ENCODE assay signal across 8 cellular contexts in genomic region chr9:33264473-33265177, GRCh38. TPM values are rescaled to one million over a fixed set of nuclear protein-coding genes. Genes with fewer than 3 reads are reported as not detected.
DNase-seq lines count a peak whose midpoint lies in the region; ATAC-seq and TF ChIP-seq lines count a peak whose summit lies in the region.

BAG1 (minus strand) TSS chr9:33264708.
CHMP5 (plus strand) TSS chr9:33265049; CDS start chr9:33265079, 30 bp downstream.

- no peaks in the 10 kb centered on the region for H4K20me1 ChIP-seq in SU-DHL-6 (ENCODE audit: low read depth, low read length)

- peak within 1 kb of the TSS; percentile 81 for H2AFZ ChIP-seq in SU-DHL-6 (ENCODE audit: low read depth, low read length, severe bottlenecking)

- H3K9me3 Mint-ChIP-seq in activated naive CD8-positive, alpha-beta T cell treated with anti-CD3 and anti-CD28 coated beads, Interleukin-2, amount 10 ng/mL, durations not matched to agents 7 days and 5 days: no peaks in the 10 kb centered on the region
- no peaks in the 10 kb centered on the region for H3K9me3 Mint-ChIP-seq in osteocyte (ENCODE audit: unreplicated experiment)

- peak within 1 kb of the TSS; percentile 91 for H3K9ac ChIP-seq in SU-DHL-6 (ENCODE audit: low read length)

- H3K36me3 Mint-ChIP-seq in activated naive CD8-positive, alpha-beta T cell treated with anti-CD3 and anti-CD28 coated beads, Interleukin-2, amount 10 ng/mL, durations not matched to agents 7 days and 5 days: peaks cover 38% of the 10 kb centered on the region
- peaks cover 35% of the 10 kb centered on the region for H3K36me3 Mint-ChIP-seq in osteocyte (ENCODE audit: unreplicated experiment)

- no peaks in the 10 kb centered on the region for H3K9me2 ChIP-seq in SU-DHL-6 (replicated peaks; ENCODE audit: insufficient read depth, low read length)

- H3K27ac ChIP-seq in SU-DHL-6 (ENCODE audit: low read depth, low read length) (peak within 1 kb of the TSS; percentile 56), thymus (ENCODE audit: low read depth) (peak within 1 kb of the TSS; percentile 86)

- H3K4me3 ChIP-seq in GM12865 (ENCODE audit: low read depth, low read length): peak within 1 kb of the TSS; percentile 93
- H3K4me3 ChIP-seq in SU-DHL-6 (ENCODE audit: insufficient read depth, low read length, poor library complexity, severe bottlenecking): peak within 1 kb of the TSS; percentile 80
- peak within 1 kb of the TSS; percentile 95 for H3K4me3 ChIP-seq in thymus (ENCODE audit: low read length)

- H3K4me3 Mint-ChIP-seq in activated naive CD8-positive, alpha-beta T cell treated with anti-CD3 and anti-CD28 coated beads, Interleukin-2, amount 10 ng/mL, durations not matched to agents 7 days and 5 days: peak within 1 kb of the TSS; percentile 98
- H3K4me3 Mint-ChIP-seq in osteocyte (ENCODE audit: unreplicated experiment): peak within 1 kb of the TSS; percentile 85

- DNase-seq in GM12865 (ENCODE audit: low read depth) (peak; percentile 99), NCI-H128 (lab: John Stamatoyannopoulos, UW; ENCODE audit: unreplicated experiment) (peak; percentile 97), head of caudate nucleus (peak; percentile 96 to 100 (median 100)), osteocyte (ENCODE audit: extremely low spot score, unreplicated experiment) (peak; percentile 100)
- peak; percentile 99 for DNase-seq in activated naive CD8-positive, alpha-beta T cell treated with anti-CD3 and anti-CD28 coated beads, Interleukin-2, amount 10 ng/mL, durations not matched to agents 7 days and 5 days

- POLR2A ChIA-PET in activated naive CD8-positive, alpha-beta T cell treated with anti-CD3 and anti-CD28 coated beads, Interleukin-2, amount 10 ng/mL, durations not matched to agents 7 days and 5 days (lab: Charles Lee): interaction anchor here (0.5 to 5.9 kb wide), 16 partner anchors 9 to 240 kb away, joined by 3 to 36 read pairs (median 5); partner anchors contain the start of genes B4GALT1, DNAJA1, NFX1 and NOL6

- H3K4me1 ChIP-seq in thymus (ENCODE audit: control insufficient read depth, insufficient read depth, low read length): peaks cover 7% of the 10 kb centered on the region

- WGBS in thymus: under 1% methylated on average over 67 of the region's 67 CpGs

- peaks cover 11% of the 10 kb centered on the region; the same call in 1 of the 2 replicates for H3F3A ChIP-seq in SU-DHL-6 (ENCODE audit: insufficient read depth)

- ATAC-seq in HG02678 (IDR thresholded peaks at IDR 0.05; ENCODE audit: unreplicated experiment): peak; percentile 86
- ATAC-seq in activated naive CD8-positive, alpha-beta T cell treated with anti-CD3 and anti-CD28 coated beads, Interleukin-2, amount 10 ng/mL, durations not matched to agents 7 days and 5 days (ENCODE audit: low read depth): peak; percentile 85

- H3K79me2 ChIP-seq in SU-DHL-6 (ENCODE audit: insufficient read depth, low read length): peaks cover 29% of the 10 kb centered on the region

- H3K27ac Mint-ChIP-seq in activated naive CD8-positive, alpha-beta T cell treated with anti-CD3 and anti-CD28 coated beads, Interleukin-2, amount 10 ng/mL, durations not matched to agents 7 days and 5 days: peak within 1 kb of the TSS; percentile 97
- peak within 1 kb of the TSS; percentile 90 for H3K27ac Mint-ChIP-seq in osteocyte (ENCODE audit: unreplicated experiment)

- H3K9me3 ChIP-seq in SU-DHL-6 (ENCODE audit: insufficient read depth, low read length): no peaks in the 10 kb centered on the region
- H3K9me3 ChIP-seq in thymus (ENCODE audit: control insufficient read depth): no peaks in the 10 kb centered on the region

- H3K27me3 ChIP-seq in SU-DHL-6 (ENCODE audit: low read length) (no peaks in the 10 kb centered on the region), thymus (ENCODE audit: control insufficient read depth, insufficient read depth) (no peaks in the 10 kb centered on the region)

- no peak for TF ChIP-seq CTCF in GM12865 (IDR thresholded peaks at IDR 0.05; ENCODE audit: insufficient read depth, low read depth, low read length, missing control alignments)
- TF ChIP-seq CTCF in SU-DHL-6 (IDR thresholded peaks at IDR 0.05; ENCODE audit: insufficient read depth, low read length, poor library complexity, severe bottlenecking): no peak
- peak; percentile 52 for TF ChIP-seq CTCF in osteocyte (IDR thresholded peaks at IDR 0.05)

- H3K36me3 ChIP-seq in SU-DHL-6 (ENCODE audit: low read length) (peaks cover 23% of the 10 kb centered on the region), thymus (ENCODE audit: control insufficient read depth, insufficient read depth) (peaks cover 20% of the 10 kb centered on the region)

- peaks cover 40% of the 10 kb centered on the region for H3K4me1 Mint-ChIP-seq in activated naive CD8-positive, alpha-beta T cell treated with anti-CD3 and anti-CD28 coated beads, Interleukin-2, amount 10 ng/mL, durations not matched to agents 7 days and 5 days
- peaks cover 26% of the 10 kb centered on the region for H3K4me1 Mint-ChIP-seq in osteocyte (ENCODE audit: unreplicated experiment)

- peak within 1 kb of the TSS; percentile 69 for H3K4me2 ChIP-seq in SU-DHL-6 (ENCODE audit: low read depth, low read length, poor library complexity, severe bottlenecking)

- intact Hi-C loops in head of caudate nucleus (cut with DNase I): loop anchor here (2.0 kb wide), 1 partner anchor 26 kb away; the partner anchor contains the start of gene NFX1

- H3K27me3 Mint-ChIP-seq in activated naive CD8-positive, alpha-beta T cell treated with anti-CD3 and anti-CD28 coated beads, Interleukin-2, amount 10 ng/mL, durations not matched to agents 7 days and 5 days: no peaks in the 10 kb centered on the region
- no peaks in the 10 kb centered on the region for H3K27me3 Mint-ChIP-seq in osteocyte (ENCODE audit: unreplicated experiment)

RNA-seq across cellular contexts. Expression of gene BAG1, which starts in this region (rescaled TPM):
- total RNA-seq in activated naive CD8-positive, alpha-beta T cell treated with anti-CD3 and anti-CD28 coated beads, Interleukin-2, amount 10 ng/mL, durations not matched to agents 7 days and 5 days: 10 to 100 TPM; 63.8 to 73.2 TPM
- total RNA-seq in osteocyte: 64.5 and 73.9 TPM in 2 replicates
- polyA plus RNA-seq in thymus: 88.8 TPM

RNA-seq across cellular contexts. Expression of gene CHMP5, which starts in this region (rescaled TPM):
- 10 to 100 TPM; 96.1 to 97.1 TPM for total RNA-seq in activated naive CD8-positive, alpha-beta T cell treated with anti-CD3 and anti-CD28 coated beads, Interleukin-2, amount 10 ng/mL, durations not matched to agents 7 days and 5 days
- 63.7 and 64.4 TPM in 2 replicates for total RNA-seq in osteocyte
- 118 TPM for polyA plus RNA-seq in thymus

Comparison
In these comparisons a context has a peak if more than half of its experiments do, and no peak if none do; other contexts are left out.
1. Peak in every context shown above with its lines: DNase-seq, ATAC-seq, H3K4me3 ChIP-seq and H3K27ac ChIP-seq.